In genomic region chr20:62357681-62358080, GRCh38 we compare ENCODE assay signal across 15 cellular contexts. TPM values are rescaled to one million over a fixed set of nuclear protein-coding genes. Genes with fewer than 3 reads are reported as not detected.
A peak's percentile ranks its signal among the peaks of the same experiment; 100 is the strongest.
DNase-seq lines count a peak whose midpoint lies in the region; ATAC-seq, FAIRE-seq and TF ChIP-seq lines count a peak whose summit lies in the region.
"Had no signal": no experiment of that assay in that cellular context is flagged by ENCODE, and none has a peak within 500 bp of the region (broad histone marks: within the 10 kb centered on the region; RNA-seq: fewer than 3 reads in every experiment).

No MANE protein-coding gene starts in this region.

- no peaks in the 10 kb centered on the region for H3K9me3 ChIP-seq in OCI-LY7 (ENCODE audit: low read length)
- no peaks in the 10 kb centered on the region for H3K9me3 ChIP-seq in H1 (ENCODE audit: insufficient read depth in 2 of 2, low read depth in 1 of 2, low read length in 1 of 2)
- no peaks in the 10 kb centered on the region for H3K9me3 ChIP-seq in lung (ENCODE audit: control insufficient read depth in 2 of 2, insufficient read depth in 1 of 2, low read length in 1 of 2)
- no peaks in the 10 kb centered on the region for H3K9me3 ChIP-seq in tibial artery

- H2BK15ac ChIP-seq in H1 (ENCODE audit: low read length) = no peak overlapping the region

- H3K27ac ChIP-seq in OCI-LY7 (ENCODE audit: low read depth, low read length, poor library complexity, severe bottlenecking) = peak overlapping the region; percentile 46
- no peak overlapping the region; the same call in 1 of the 2 replicates for H3K27ac ChIP-seq in H1 (ENCODE audit: low read depth, low read length)
- peak overlapping the region; percentile 87 to 91 for H3K27ac ChIP-seq in lung (ENCODE audit: low read depth in 1 of 2, low read length in 1 of 2)
- H3K27ac ChIP-seq in tibial artery = peak overlapping the region; percentile 96 to 97

- DNase-seq in OCI-LY7 (ENCODE audit: low spot score) (no peak), H1 (ENCODE audit: low read depth in 1 of 2, low spot score in 2 of 2) (no peak), lung (ENCODE audit: low spot score) (no peak), tibial artery (no peak), H4 (ENCODE audit: low spot score) (no peak), dermis blood vessel endothelial cell (no peak), SIG-M5 treated with dmso at 0.1 percent for 504 hours (lab: John Stamatoyannopoulos, UW; ENCODE audit: unreplicated experiment) (no peak)
- DNase-seq: activated CD4-positive, alpha-beta T cell treated with anti-CD3 and anti-CD28 coated beads, Interleukin-2, amount 10 ng/mL, durations not matched to agents 7 days and 5 days; COR-L47; hippocampal formation; MM.1S; stimulated activated naive B cell treated with anti-CD40 and anti-IgM and Interleukin-4, amounts not matched to agents 10 μg/mL and 1 μg/mL and 100 μg/mL, for 72 hours had no signal

- H3K4me2 ChIP-seq in OCI-LY7 (ENCODE audit: low read length) (peak overlapping the region; percentile 61), H1 (ENCODE audit: insufficient read depth in 1 of 2, low read depth in 2 of 2, low read length in 2 of 2) (no peak overlapping the region)

- H3K23ac ChIP-seq in H1 (ENCODE audit: insufficient read length) = no peak overlapping the region

- TF ChIP-seq RAD21 in H1 (IDR thresholded peaks at IDR 0.05 in 1 of 2, conservative IDR thresholded peaks at IDR 0.05 in 1 of 2; ENCODE audit: low read depth in 2 of 2, low read length in 2 of 2) = no peak

- no peak overlapping the region for H4K5ac ChIP-seq in H1 (ENCODE audit: insufficient read length, low read depth, low read length)

- H2AK5ac ChIP-seq in H1 (ENCODE audit: low read depth, low read length) = 0 out of 2 replicates have a peak overlapping the region, but pooled peaks have one; percentile 86

- H4K8ac ChIP-seq in H1 (ENCODE audit: extremely low read depth, insufficient read depth, low read length) = peak overlapping the region; percentile 60; the same call in 1 of the 2 replicates

- POLR2A ChIA-PET in OCI-LY7 (lab: Charles Lee) (no interaction called here), H1 (lab: Charles Lee; ENCODE audit: partially characterized antibody) (interaction anchor here (0.9 to 10.4 kb wide), 10 partner anchors 7 to 51 kb away, joined by 3 to 114 read pairs (median 6); partner anchors contain the start of genes LAMA5 and RPS21)

- peaks cover 2% of the 10 kb centered on the region; the same call in 1 of the 2 replicates for H3K23me2 ChIP-seq in H1 (ENCODE audit: low read depth, low read length)

- TF ChIP-seq CTCF in OCI-LY7 (conservative IDR thresholded peaks at IDR 0.05; ENCODE audit: low read length) (no peak), H1 (IDR thresholded peaks at IDR 0.05; ENCODE audit: control extremely low read depth in 1 of 3, insufficient read depth in 1 of 3, low read depth in 1 of 3, low read length in 3 of 3) (no peak), lung (IDR thresholded peaks at IDR 0.05; ENCODE audit: control extremely low read depth, extremely low read depth) (no peak), tibial artery (IDR thresholded peaks at IDR 0.05) (no peak)

- H3K4me1 ChIP-seq in OCI-LY7 (ENCODE audit: insufficient read depth, low read length, poor library complexity, severe bottlenecking) = peaks cover 50% of the 10 kb centered on the region
- peaks cover 8 to 63% (median 50%) of the 10 kb centered on the region in 4 experiments for H3K4me1 ChIP-seq in H1 (replicated peaks in 1 of 4; ENCODE audit: control insufficient read depth in 3 of 4, insufficient read depth in 4 of 4, low read length in 3 of 4)
- peaks cover 20 to 59% of the 10 kb centered on the region in 2 donors for H3K4me1 ChIP-seq in lung (ENCODE audit: control insufficient read depth in 2 of 2, insufficient read depth in 2 of 2, low read length in 2 of 2)
- peaks cover 15 to 98% (median 96%) of the 10 kb centered on the region in 4 donors for H3K4me1 ChIP-seq in tibial artery

- TF ChIP-seq EP300 in H1 (IDR thresholded peaks at IDR 0.05; ENCODE audit: borderline replicate concordance in 1 of 2, low read depth in 2 of 2, low read length in 2 of 2) = no peak

- no peak overlapping the region for H3K14ac ChIP-seq in H1 (ENCODE audit: insufficient read length)

- ATAC-seq in lung (ENCODE audit: insufficient read depth, low FRiP score) (no peak), HG03095 (IDR thresholded peaks at IDR 0.05; ENCODE audit: unreplicated experiment) (no peak)
- ATAC-seq: naive thymus-derived CD8-positive, alpha-beta T cell; stimulated activated naive B cell treated with anti-CD40 and anti-IgM and Interleukin-4, amounts not matched to agents 10 μg/mL and 1 μg/mL and 100 μg/mL, for 72 hours had no signal

- no peak overlapping the region; the same call in 1 of the 2 replicates for H3K18ac ChIP-seq in H1 (ENCODE audit: extremely low read depth, low read length)

- H2BK120ac ChIP-seq in H1 (replicated peaks; ENCODE audit: low read depth, low read length) = no peak overlapping the region

- BruUV-seq in OCI-LY7 (replicated peaks; lab: Mats Ljungman, UMichigan) = no TSS peak

- intact Hi-C loops in OCI-LY7 (cut with micrococcal nuclease; ENCODE audit: unreplicated experiment) (no loop called here), tibial artery (cut with DNase I; ENCODE audit: low total_unique reads) (no loop called here)

- H2BK12ac ChIP-seq in H1 (ENCODE audit: low read depth, low read length) = no peak overlapping the region

- H3K56ac ChIP-seq in H1 (replicated peaks; ENCODE audit: insufficient read length, low read depth, low read length) = no peak overlapping the region

- H3K9me2 ChIP-seq in OCI-LY7 (ENCODE audit: insufficient read depth, low read length) = no peaks in the 10 kb centered on the region

- H3K4me3 ChIP-seq in OCI-LY7 (ENCODE audit: low read depth, low read length, poor library complexity, severe bottlenecking) (no peak overlapping the region), H1 (ENCODE audit: extremely low read depth in 1 of 4, insufficient read depth in 2 of 4, low read depth in 3 of 4, low read length in 4 of 4) (no peak overlapping the region), lung (no peak overlapping the region), tibial artery (peak overlapping the region; percentile 41 to 49)

- FAIRE-seq in H1 (lab: Jason Lieb, UNC) = no peak
- FAIRE-seq: colon had no signal

- no peak overlapping the region for H3K4ac ChIP-seq in H1 (replicated peaks; ENCODE audit: insufficient read length, low read depth, low read length)

- H3K79me1 ChIP-seq in H1 (ENCODE audit: low read depth, low read length) = peaks cover 35% of the 10 kb centered on the region

- H3K79me2 ChIP-seq in OCI-LY7 (ENCODE audit: insufficient read depth, low read depth, low read length) = no peaks in the 10 kb centered on the region
- H3K79me2 ChIP-seq in H1 (ENCODE audit: control insufficient read depth in 1 of 2, insufficient read depth in 2 of 2, low read length in 2 of 2) = peaks cover 12 to 76% of the 10 kb centered on the region in 2 experiments; a peak in 3 of 4 replicates

- H2BK5ac ChIP-seq in H1 (ENCODE audit: low read depth, low read length) = peak overlapping the region; percentile 76; the same call in 1 of the 2 replicates

- H4K20me1 ChIP-seq in OCI-LY7 (ENCODE audit: insufficient read depth, low read length) = no peaks in the 10 kb centered on the region
- peaks cover 0 to 21% of the 10 kb centered on the region in 2 experiments for H4K20me1 ChIP-seq in H1 (replicated peaks in 1 of 2; ENCODE audit: control insufficient read depth in 1 of 2, insufficient read depth in 2 of 2, low read length in 2 of 2)

- no peak overlapping the region for H3K9ac ChIP-seq in H1 (replicated peaks in 1 of 4; ENCODE audit: extremely low read depth in 1 of 4, low read depth in 3 of 4, low read length in 3 of 4)

- no peaks in the 10 kb centered on the region for H3K27me3 ChIP-seq in H1 (replicated peaks in 1 of 4; ENCODE audit: control insufficient read depth in 3 of 4, extremely low read depth in 1 of 4, insufficient read depth in 3 of 4, low read length in 3 of 4)
- H3K27me3 ChIP-seq in lung (ENCODE audit: control insufficient read depth, insufficient read depth) = no peaks in the 10 kb centered on the region
- H3K27me3 ChIP-seq in tibial artery = no peaks in the 10 kb centered on the region

- H2AFZ ChIP-seq in OCI-LY7 (ENCODE audit: low read length) (no peak overlapping the region), H1 (ENCODE audit: low read length) (no peak overlapping the region)

- peaks cover 3% of the 10 kb centered on the region; the same call in 1 of the 2 replicates for H3K36me3 ChIP-seq in OCI-LY7 (ENCODE audit: insufficient read depth, low read length)
- peaks cover under 1 to 23% (median 4%) of the 10 kb centered on the region in 4 experiments; a peak in 4 of 8 replicates for H3K36me3 ChIP-seq in H1 (ENCODE audit: control insufficient read depth in 2 of 4, insufficient read depth in 4 of 4, low read length in 3 of 4)
- H3K36me3 ChIP-seq in lung (ENCODE audit: control insufficient read depth in 2 of 2, insufficient read depth in 2 of 2, low read length in 2 of 2) = peaks cover 0 to 17% of the 10 kb centered on the region in 2 donors
- peaks cover 0 to 14% (median 0%) of the 10 kb centered on the region in 3 donors for H3K36me3 ChIP-seq in tibial artery

- WGBS in H1 (ENCODE audit: extremely low coverage in 1 of 2, insufficient coverage in 1 of 2, insufficient read length in 1 of 2, insufficient replicate concordance in 2 of 2, low coverage in 1 of 2, low lambda C conversion rate in 2 of 2, missing lambda C conversion rate in 1 of 2), 2 experiments = 83% methylated on average over 6 of the region's 7 CpGs; no CpG with 5 or more reads in 1 of the 2 experiments
- WGBS in lung, 2 donors = 51 to 54% methylated on average over 7 of the region's 7 CpGs

- H2BK20ac ChIP-seq in H1 (ENCODE audit: low read length) = no peak overlapping the region

- CTCF ChIA-PET in OCI-LY7 (lab: Charles Lee; ENCODE audit: unreplicated experiment) = no interaction called here
- CTCF ChIA-PET in H1 (lab: Charles Lee; ENCODE audit: partially characterized antibody) = interaction anchor here (0.9 to 3.6 kb wide), 6 partner anchors 7 to 52 kb away, joined by 3 to 30 read pairs (median 14); partner anchors contain the start of gene LAMA5

- H4K91ac ChIP-seq in H1 (replicated peaks; ENCODE audit: insufficient read length, low read length) = peak overlapping the region; percentile 81

- TF ChIP-seq POLR2A in H1 (IDR thresholded peaks at IDR 0.05; ENCODE audit: control extremely low read depth in 1 of 2, low read depth in 2 of 2, low read length in 2 of 2) = no peak

RNA-seq across cellular contexts. Expression of gene LAMA5, which starts 9.4 kb away (rescaled TPM):
- 53.3 and 59.3 TPM in 2 replicates for total RNA-seq in OCI-LY7 (2014; rRNA removed; shearing (Covaris generic))
- total RNA-seq in OCI-LY7 (2022) = 144 and 162 TPM in 2 replicates
- 210 and 225 TPM in 2 replicates for total RNA-seq in H1 (2021; fragmentation: NEBNext Ultra II Directional; extraction: Animal tissue kit (Norgen Biotek cat#: 25700))
- polyA plus RNA-seq in H1 (2011; rRNA removed) = 34.4 and 90.7 TPM in 2 replicates
- polyA plus RNA-seq in H1 (2011; cell fraction: cytosol; rRNA removed) = 57.6 TPM
- 648 TPM for polyA plus RNA-seq in H1 (2011; cell fraction: nucleus; rRNA removed)
- polyA plus RNA-seq in H1 (2012, experiment 1 of 2) = 136 to 235 TPM (median 223 TPM) in 4 replicates
- 130 TPM for polyA plus RNA-seq in H1 (2012, experiment 2 of 2)
- polyA plus RNA-seq in H1 (2013, experiment 1 of 2) = 107 TPM
- 82.4 TPM for polyA plus RNA-seq in H1 (2013, experiment 2 of 2)
- polyA minus RNA-seq in H1 (2011; rRNA and poly(A)+ RNA removed) = 24.2 and 31.4 TPM in 2 replicates
- polyA minus RNA-seq in H1 (2011; cell fraction: cytosol; rRNA and poly(A)+ RNA removed) = 70.1 TPM
- polyA minus RNA-seq in H1 (2011; cell fraction: nucleus; rRNA and poly(A)+ RNA removed) = 212 TPM
- 100 to 1,000 TPM; 209 to 315 TPM for total RNA-seq in lung
- 100 to 1,000 TPM; 116 to 279 TPM for polyA plus RNA-seq in lung
- 4.4 and 4.5 TPM in 2 replicates for total RNA-seq in H4 (2014; rRNA removed; shearing (Covaris generic))
- total RNA-seq in dermis blood vessel endothelial cell = 55.8 and 127 TPM in 2 replicates

RNA-seq across cellular contexts. Expression of gene RPS21, which starts 29.2 kb away (rescaled TPM):
- 2,092 and 3,376 TPM in 2 replicates for total RNA-seq in OCI-LY7 (2014; rRNA removed; shearing (Covaris generic))
- total RNA-seq in OCI-LY7 (2022) (2,373 and 2,571 TPM in 2 replicates), lung (1,000 to 10,000 TPM in 1 of 2 donors, 100 to 1,000 TPM in 1; 222 to 1,251 TPM), dermis blood vessel endothelial cell (226 and 1,095 TPM in 2 replicates)
- total RNA-seq in H1 (2021; fragmentation: NEBNext Ultra II Directional; extraction: Animal tissue kit (Norgen Biotek cat#: 25700)) = 1,787 and 1,829 TPM in 2 replicates
- polyA plus RNA-seq in H1 (2011; rRNA removed) (7,219 and 8,331 TPM in 2 replicates), lung (1,000 to 10,000 TPM; 4,051 to 4,827 TPM)
- polyA plus RNA-seq in H1 (2011; cell fraction: cytosol; rRNA removed) = 7,720 TPM
- 4,705 TPM for polyA plus RNA-seq in H1 (2011; cell fraction: nucleus; rRNA removed)
- 4,429 to 5,604 TPM (median 4,871 TPM) in 4 replicates for polyA plus RNA-seq in H1 (2012, experiment 1 of 2)
- polyA plus RNA-seq in H1 (2012, experiment 2 of 2) = 4,124 TPM
- 4,907 TPM for polyA plus RNA-seq in H1 (2013, experiment 1 of 2)
- polyA plus RNA-seq in H1 (2013, experiment 2 of 2) = 4,204 TPM
- 654 and 663 TPM in 2 replicates for polyA minus RNA-seq in H1 (2011; rRNA and poly(A)+ RNA removed)
- 718 TPM for polyA minus RNA-seq in H1 (2011; cell fraction: cytosol; rRNA and poly(A)+ RNA removed)
- 1,108 TPM for polyA minus RNA-seq in H1 (2011; cell fraction: nucleus; rRNA and poly(A)+ RNA removed)
- total RNA-seq in H4 (2014; rRNA removed; shearing (Covaris generic)) = 2,095 and 2,204 TPM in 2 replicates

RNA-seq across cellular contexts. Expression of gene CABLES2, which starts 49.4 kb away (rescaled TPM):
- 11.1 and 14.8 TPM in 2 replicates for total RNA-seq in OCI-LY7 (2014; rRNA removed; shearing (Covaris generic))
- total RNA-seq in OCI-LY7 (2022) = 22.5 and 23.3 TPM in 2 replicates
- total RNA-seq in H1 (2021; fragmentation: NEBNext Ultra II Directional; extraction: Animal tissue kit (Norgen Biotek cat#: 25700)) = 8.0 TPM in 2 replicates
- 8.8 and 10.5 TPM in 2 replicates for polyA plus RNA-seq in H1 (2011; rRNA removed)
- polyA plus RNA-seq in H1 (2011; cell fraction: cytosol; rRNA removed) = 6.5 TPM
- polyA plus RNA-seq in H1 (2011; cell fraction: nucleus; rRNA removed) = 9.7 TPM
- polyA plus RNA-seq in H1 (2012, experiment 1 of 2) = 8.2 to 10.9 TPM (median 9.6 TPM) in 4 replicates
- polyA plus RNA-seq in H1 (2012, experiment 2 of 2) = 7.4 TPM
- polyA plus RNA-seq in H1 (2013, experiment 1 of 2) = 5.3 TPM
- polyA plus RNA-seq in H1 (2013, experiment 2 of 2) = 5.6 TPM
- 5.2 and 5.7 TPM in 2 replicates for polyA minus RNA-seq in H1 (2011; rRNA and poly(A)+ RNA removed)
- polyA minus RNA-seq in H1 (2011; cell fraction: cytosol; rRNA and poly(A)+ RNA removed) = 7.8 TPM
- 4.3 TPM for polyA minus RNA-seq in H1 (2011; cell fraction: nucleus; rRNA and poly(A)+ RNA removed)
- 1 to 10 TPM; 3.5 to 4.4 TPM for total RNA-seq in lung
- 1 to 10 TPM; 1.9 to 3.7 TPM for polyA plus RNA-seq in lung
- total RNA-seq in H4 (2014; rRNA removed; shearing (Covaris generic)) = 2.4 and 4.8 TPM in 2 replicates
- 0.85 and 1.9 TPM in 2 replicates for total RNA-seq in dermis blood vessel endothelial cell

RNA-seq across cellular contexts. Expression of gene ADRM1, which starts 54.9 kb away (rescaled TPM):
- 123 and 128 TPM in 2 replicates for total RNA-seq in OCI-LY7 (2014; rRNA removed; shearing (Covaris generic))
- total RNA-seq in OCI-LY7 (2022) = 70.7 and 87.0 TPM in 2 replicates
- 126 and 138 TPM in 2 replicates for total RNA-seq in H1 (2021; fragmentation: NEBNext Ultra II Directional; extraction: Animal tissue kit (Norgen Biotek cat#: 25700))
- polyA plus RNA-seq in H1 (2011; rRNA removed) = 214 and 260 TPM in 2 replicates
- polyA plus RNA-seq in H1 (2011; cell fraction: cytosol; rRNA removed) = 209 TPM
- polyA plus RNA-seq in H1 (2011; cell fraction: nucleus; rRNA removed) = 180 TPM
- 119 to 168 TPM (median 157 TPM) in 4 replicates for polyA plus RNA-seq in H1 (2012, experiment 1 of 2)
- polyA plus RNA-seq in H1 (2012, experiment 2 of 2) = 141 TPM
- polyA plus RNA-seq in H1 (2013, experiment 1 of 2) = 137 TPM
- 131 TPM for polyA plus RNA-seq in H1 (2013, experiment 2 of 2)
- polyA minus RNA-seq in H1 (2011; rRNA and poly(A)+ RNA removed) = 39.2 and 45.4 TPM in 2 replicates
- polyA minus RNA-seq in H1 (2011; cell fraction: cytosol; rRNA and poly(A)+ RNA removed) = 68.0 TPM
- polyA minus RNA-seq in H1 (2011; cell fraction: nucleus; rRNA and poly(A)+ RNA removed) = 67.0 TPM
- 100 to 1,000 TPM in 1 of 2 donors, 10 to 100 TPM in 1; 43.1 to 104 TPM for total RNA-seq in lung
- 100 to 1,000 TPM; 108 to 140 TPM for polyA plus RNA-seq in lung
- 180 and 203 TPM in 2 replicates for total RNA-seq in H4 (2014; rRNA removed; shearing (Covaris generic))
- 130 and 158 TPM in 2 replicates for total RNA-seq in dermis blood vessel endothelial cell

Comparison
In these comparisons a context has a peak if more than half of its experiments do, and no peak if none do; other contexts are left out.
1. H3K4me3 ChIP-seq: peak in tibial artery (2 of 2); none in OCI-LY7 (single experiment), H1 (0 of 4) and lung (single experiment).